Comparison of ENCODE assay signal across 21 cellular contexts in genomic region chr22:23415490-23415851, GRCh38.
DNase-seq lines count a peak whose midpoint lies in the region; ATAC-seq and TF ChIP-seq lines count a peak whose summit lies in the region.
"Had no signal": no experiment of that assay in that cellular context is flagged by ENCODE, and none has a peak within 500 bp of the region (broad histone marks: within the 10 kb centered on the region; RNA-seq: fewer than 3 reads in every experiment).

No MANE protein-coding gene starts in this region.

- H3K27ac ChIP-seq in neural progenitor cell = no peak overlapping the region
- H3K27ac ChIP-seq in upper lobe of right lung = no peak overlapping the region
- no peak overlapping the region for H3K27ac ChIP-seq in mesenchymal stem cell (ENCODE audit: low read length, poor library complexity, severe bottlenecking)
- H3K27ac ChIP-seq: BLaER1, GM23248 had no signal

- H3K4ac ChIP-seq in mesenchymal stem cell (ENCODE audit: low read depth in 1 of 2, low read length in 2 of 2) = no peak overlapping the region

- H3K36me3 ChIP-seq in neural progenitor cell (no peaks in the 10 kb centered on the region), upper lobe of right lung (no peaks in the 10 kb centered on the region), mesenchymal stem cell (ENCODE audit: control insufficient read depth in 1 of 2, insufficient read depth in 2 of 2, low read depth in 1 of 2, low read length in 2 of 2) (no peaks in the 10 kb centered on the region)
- H3K36me3 ChIP-seq: BLaER1, HAP-1, MG63 had no signal

- TF ChIP-seq CTCF in WTC11 (IDR thresholded peaks at IDR 0.05) = no peak
- no peak for TF ChIP-seq CTCF in neural progenitor cell (IDR thresholded peaks at IDR 0.05)
- no peak for TF ChIP-seq CTCF in upper lobe of right lung (IDR thresholded peaks at IDR 0.05)

- H3K9me3 ChIP-seq in neural progenitor cell (ENCODE audit: low read depth) (no peaks in the 10 kb centered on the region), upper lobe of right lung (no peaks in the 10 kb centered on the region), mesenchymal stem cell (ENCODE audit: control insufficient read depth, low read length) (no peaks in the 10 kb centered on the region)
- H3K9me3 ChIP-seq: BLaER1, HAP-1, MG63 had no signal

- H2AK5ac ChIP-seq in mesenchymal stem cell (ENCODE audit: low read length, severe bottlenecking) = no peak overlapping the region

- no peak overlapping the region for H2BK12ac ChIP-seq in mesenchymal stem cell (ENCODE audit: low read length in 2 of 2)

- 55% methylated on average over 8 of the region's 8 CpGs for WGBS in mesenchymal stem cell

- CTCF ChIA-PET in WTC11 (lab: Charles Lee) = no interaction called here

- H2BK5ac ChIP-seq in mesenchymal stem cell (ENCODE audit: low read depth, low read length, poor library complexity, severe bottlenecking) = no peak overlapping the region

- no peak; the same call in 1 of the 2 replicates for ATAC-seq in WTC11
- ATAC-seq in upper lobe of right lung = peak; percentile 8
- no peak for ATAC-seq in GM19452 (IDR thresholded peaks at IDR 0.05; ENCODE audit: unreplicated experiment)

- no peaks in the 10 kb centered on the region for H4K20me1 ChIP-seq in neural progenitor cell (ENCODE audit: low read depth)
- H4K20me1 ChIP-seq: BLaER1 had no signal

- H3K23ac ChIP-seq in mesenchymal stem cell (ENCODE audit: low read length in 2 of 2) = peak overlapping the region in 1 of 2 experiments; percentile 61

- H3F3A ChIP-seq in neural progenitor cell (ENCODE audit: low read depth) = no peaks in the 10 kb centered on the region

- H2BK15ac ChIP-seq in mesenchymal stem cell (ENCODE audit: low read depth, poor library complexity, severe bottlenecking) = no peak overlapping the region

- H3K27ac Mint-ChIP-seq in WTC11 (no peak overlapping the region), neural progenitor cell (peak overlapping the region; percentile 62)
- H3K27ac Mint-ChIP-seq: CD4-positive, CD25-positive, alpha-beta regulatory T cell had no signal

- H3K9ac ChIP-seq in neural progenitor cell (no peak overlapping the region), mesenchymal stem cell (ENCODE audit: low read length) (no peak overlapping the region)
- H3K9ac ChIP-seq: BLaER1, GM23248 had no signal

- no peak overlapping the region for H3K4me2 ChIP-seq in neural progenitor cell
- H3K4me2 ChIP-seq in mesenchymal stem cell (ENCODE audit: low read length, poor library complexity, severe bottlenecking) = no peak overlapping the region
- H3K4me2 ChIP-seq: BLaER1 had no signal

- no peak overlapping the region for H3K18ac ChIP-seq in mesenchymal stem cell (ENCODE audit: low read depth in 1 of 2, low read length in 2 of 2)

- peaks cover 13% of the 10 kb centered on the region for H3K4me1 ChIP-seq in neural progenitor cell
- no peaks in the 10 kb centered on the region for H3K4me1 ChIP-seq in upper lobe of right lung
- no peaks in the 10 kb centered on the region for H3K4me1 ChIP-seq in mesenchymal stem cell (ENCODE audit: control insufficient read depth, insufficient read depth, low read depth, low read length)
- H3K4me1 ChIP-seq: HAP-1 had no signal

- H3K4me3 Mint-ChIP-seq in WTC11 = no peak overlapping the region
- H3K4me3 Mint-ChIP-seq in neural progenitor cell = peak overlapping the region; percentile 13
- H3K4me3 Mint-ChIP-seq: CD4-positive, CD25-positive, alpha-beta regulatory T cell had no signal

- H3K4me1 Mint-ChIP-seq in WTC11 (peaks cover 6% of the 10 kb centered on the region; the same call in 1 of the 2 replicates), neural progenitor cell (peaks cover 63% of the 10 kb centered on the region)

- no peaks in the 10 kb centered on the region for H3K36me3 Mint-ChIP-seq in WTC11
- H3K36me3 Mint-ChIP-seq in neural progenitor cell = no peaks in the 10 kb centered on the region
- H3K36me3 Mint-ChIP-seq: CD4-positive, CD25-positive, alpha-beta regulatory T cell had no signal

- H3K27me3 Mint-ChIP-seq in WTC11 (ENCODE audit: low read depth) = no peaks in the 10 kb centered on the region; the same call in 1 of the 2 replicates
- peaks cover 12% of the 10 kb centered on the region for H3K27me3 Mint-ChIP-seq in neural progenitor cell (ENCODE audit: insufficient read depth, low read depth)
- H3K27me3 Mint-ChIP-seq: CD4-positive, CD25-positive, alpha-beta regulatory T cell had no signal

- H4K8ac ChIP-seq in mesenchymal stem cell (ENCODE audit: low read length) = no peak overlapping the region

- H2BK120ac ChIP-seq in mesenchymal stem cell (ENCODE audit: low read depth, low read length) = no peak overlapping the region

- intact Hi-C loops in upper lobe of right lung (cut with DNase I) = no loop called here

- peak overlapping the region; percentile 17 for H2AFZ ChIP-seq in neural progenitor cell (replicated peaks)
- H2AFZ ChIP-seq in mesenchymal stem cell (ENCODE audit: low read depth, low read length) = no peak overlapping the region
- H2AFZ ChIP-seq: GM23248 had no signal

- H3K4me3 ChIP-seq in neural progenitor cell = no peak overlapping the region
- no peak overlapping the region for H3K4me3 ChIP-seq in upper lobe of right lung
- no peak overlapping the region for H3K4me3 ChIP-seq in mesenchymal stem cell (ENCODE audit: insufficient read depth in 1 of 2, low read depth in 1 of 2, low read length in 2 of 2)
- H3K4me3 ChIP-seq: BLaER1, GM23248, HAP-1, MG63 had no signal

- peak; percentile 11 for DNase-seq in WTC11 (ENCODE audit: low spot score)
- DNase-seq in islet precursor cell = peak; percentile 33
- no peak for DNase-seq in neural progenitor cell (ENCODE audit: low spot score)
- no peak for DNase-seq in upper lobe of right lung
- DNase-seq in Kasumi-1 (lab: John Stamatoyannopoulos, UW) = no peak
- no peak for DNase-seq in mesenchymal stem cell
- DNase-seq: CD4-positive, CD25-positive, alpha-beta regulatory T cell; DMS153; DND-41; GM23248; KBM-7; MG63; NCI-H1105 treated with DMSO at 0.1 percent for 48 hours; NCI-H2029; NCI-H446; NCI-H524 treated with DMSO at 0.1 percent for 48 hours; NCI-H774; SIG-M5 had no signal

- H3K27me3 ChIP-seq in neural progenitor cell = no peaks in the 10 kb centered on the region
- H3K27me3 ChIP-seq in upper lobe of right lung = peaks cover 4% of the 10 kb centered on the region
- peaks cover 27 to 50% of the 10 kb centered on the region in 2 experiments for H3K27me3 ChIP-seq in mesenchymal stem cell (ENCODE audit: control insufficient read depth in 1 of 2, insufficient read depth in 1 of 2, low read length in 2 of 2)
- H3K27me3 ChIP-seq: BLaER1, MG63 had no signal

- H3K14ac ChIP-seq in mesenchymal stem cell (ENCODE audit: low read length in 2 of 2) = no peak overlapping the region

- POLR2A ChIA-PET in WTC11 (lab: Charles Lee) = no interaction called here

- H3K9me3 Mint-ChIP-seq in WTC11 (no peaks in the 10 kb centered on the region), neural progenitor cell (peaks cover 6% of the 10 kb centered on the region)
- H3K9me3 Mint-ChIP-seq: CD4-positive, CD25-positive, alpha-beta regulatory T cell had no signal

- H3K79me2 ChIP-seq in neural progenitor cell (ENCODE audit: low read depth) = no peaks in the 10 kb centered on the region

- H4K91ac ChIP-seq in mesenchymal stem cell (ENCODE audit: low read length) = no peak overlapping the region

- no peaks in the 10 kb centered on the region for H3K79me1 ChIP-seq in mesenchymal stem cell (replicated peaks; ENCODE audit: low read length, poor library complexity, severe bottlenecking)

TF ChIP-seq in WTC11, 78 proteins besides CTCF, POLR2A, EP300 and RAD21 (continues in another document):
- TF ChIP-seq JUN (CRISPR knock-in tag; IDR thresholded peaks at IDR 0.05) (no peak), SMAD4 (CRISPR knock-in tag; IDR thresholded peaks at IDR 0.05) (no peak), ATF2 (CRISPR knock-in tag; IDR thresholded peaks at IDR 0.05; ENCODE audit: borderline replicate concordance, low read depth) (no peak), SMAD3 (CRISPR knock-in tag; IDR thresholded peaks at IDR 0.05; ENCODE audit: borderline replicate concordance) (no peak), ZBTB43 (CRISPR knock-in tag; IDR thresholded peaks at IDR 0.05) (no peak), CDX4 (CRISPR knock-in tag; IDR thresholded peaks at IDR 0.05; ENCODE audit: borderline replicate concordance) (no peak)

Comparison
In these comparisons a context has a peak if more than half of its experiments do, and no peak if none do; other contexts are left out.
1. DNase-seq: peak in WTC11 (single experiment) and islet precursor cell (single experiment); none in neural progenitor cell (single experiment), upper lobe of right lung (single experiment), Kasumi-1 (0 of 2) and mesenchymal stem cell (single experiment).